ENCODE assay signal across 23 cellular contexts in the genomic region with DNA sequence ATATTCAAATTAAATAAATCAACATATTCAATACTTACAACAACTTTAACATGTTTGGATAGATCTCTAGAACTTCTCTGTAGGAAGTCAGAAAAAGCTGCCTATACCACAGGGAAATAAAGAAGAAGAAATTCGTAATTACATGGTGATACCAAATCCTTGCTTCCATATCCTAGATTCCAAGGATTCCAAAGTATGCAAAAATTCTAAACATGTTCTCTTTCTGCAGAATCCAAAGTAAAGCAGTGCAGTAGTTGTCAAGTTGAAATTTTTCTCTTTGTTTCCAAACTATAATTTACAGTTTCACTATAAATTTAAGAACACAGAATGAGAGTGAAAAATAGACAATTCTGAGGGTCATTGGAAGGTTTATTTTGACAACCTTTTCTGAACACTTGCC.
"Had no signal": no experiment of that assay in that cellular context is flagged by ENCODE, and none has a peak within 500 bp of the region (broad histone marks: within the 10 kb centered on the region; RNA-seq: fewer than 3 reads in every experiment).

No MANE protein-coding gene starts in this region.

- H3K9me3 ChIP-seq: left lung, ovary, prostate gland, spleen, thyroid gland, upper lobe of right lung had no signal

- H3K27ac ChIP-seq: epithelial cell of prostate, left lung, ovary, prostate gland, spleen, thyroid gland, upper lobe of right lung had no signal

- H3K36me3 ChIP-seq: left lung, ovary, prostate gland, spleen, thyroid gland, upper lobe of right lung had no signal

- H3K27me3 ChIP-seq: left lung, ovary, spleen, thyroid gland, upper lobe of right lung had no signal

- DNase-seq: activated B cell treated with CpG ODN at 0.5 μM for 24 hours; activated CD4-positive, alpha-beta T cell treated with anti-CD3 and anti-CD28 coated beads for 36 hours; activated CD4-positive, alpha-beta T cell treated with anti-CD3 and anti-CD28 coated beads, Interleukin-2, amount 50 U/mL, for 48 hours; activated naive CD4-positive, alpha-beta T cell treated with Interleukin-2 at 50 U/mL for 16 hours; activated naive CD8-positive, alpha-beta T cell treated with anti-CD3 and anti-CD28 coated beads for 36 hours; activated T-cell treated with anti-CD3 and anti-CD28 coated beads, Interleukin-2, amount 50 U/mL, for 48 hours; amniotic stem cell; cerebellar nuclear complex; glutamatergic neuron; hippocampal formation; kidney glomerular epithelial cell; left lung; ovary; spleen; stimulated activated CD4-positive, alpha-beta T cell treated with anti-CD3 and anti-CD28 coated beads, Interleukin-4, amount 100 ng/mL, for 24 hours; substantia nigra; T-helper 17 cell; thyroid gland; upper lobe of right lung had no signal

- H3K4me1 ChIP-seq: left lung, prostate gland, spleen, upper lobe of right lung had no signal

- ATAC-seq: activated CD4-positive, alpha-beta T cell treated with anti-CD3 and anti-CD28 coated beads for 36 hours; left lung; natural killer cell treated with Interleukin-12 subunit alpha and Interleukin-12 subunit beta and Interleukin-15 and Interleukin-18, amount 100 ng/mL, for 72 hours; T-helper 17 cell; upper lobe of right lung had no signal

- H3K4me3 ChIP-seq: left lung, lung, ovary, prostate gland, spleen, thyroid gland, upper lobe of right lung had no signal
